Comparison of ENCODE assay signal across 16 cellular contexts in genomic region chr17:36088559-36089376, GRCh38. TPM values are rescaled to one million over a fixed set of nuclear protein-coding genes. Genes with fewer than 3 reads are reported as not detected.
A peak's percentile ranks its signal among the peaks of the same experiment; 100 is the strongest.
DNase-seq lines count a peak whose midpoint lies in the region; ATAC-seq, FAIRE-seq and TF ChIP-seq lines count a peak whose summit lies in the region.
"Had no signal": no experiment of that assay in that cellular context is flagged by ENCODE, and none has a peak within 500 bp of the region (broad histone marks: within the 10 kb centered on the region; RNA-seq: fewer than 3 reads in every experiment).

No MANE protein-coding gene starts in this region.

- H2AFZ ChIP-seq in OCI-LY3 (ENCODE audit: low read depth, low read length): no peak overlapping the region
- H2AFZ ChIP-seq in SK-N-SH (ENCODE audit: low read depth): no peak overlapping the region
- H2AFZ ChIP-seq: parathyroid adenoma had no signal

- no peak overlapping the region for H3K27ac ChIP-seq in A549
- H3K27ac ChIP-seq in CD4-positive, alpha-beta T cell (ENCODE audit: low read depth, low read length): peak overlapping the region; percentile 35
- H3K27ac ChIP-seq in OCI-LY3 (ENCODE audit: low read length): peak overlapping the region; percentile 92
- no peak overlapping the region for H3K27ac ChIP-seq in endodermal cell (ENCODE audit: low read depth, low read length)
- H3K27ac ChIP-seq in SK-N-SH (ENCODE audit: low read depth in 2 of 2, low read length in 1 of 2): no peak overlapping the region
- H3K27ac ChIP-seq: cardiac muscle cell, epithelial cell of prostate, parathyroid adenoma, testis had no signal

- FAIRE-seq in A549 (lab: Jason Lieb, UNC): no peak
- FAIRE-seq: islet of Langerhans had no signal

- no peaks in the 10 kb centered on the region for H3F3A ChIP-seq in SK-N-SH (replicated peaks; ENCODE audit: insufficient read depth)

- H3K4me3 ChIP-seq in A549 (no peak overlapping the region), OCI-LY3 (ENCODE audit: low read length) (peak overlapping the region; percentile 74), endodermal cell (ENCODE audit: low read length) (no peak overlapping the region), SK-N-SH (ENCODE audit: low read depth in 2 of 2, low read length in 1 of 2) (no peak overlapping the region)
- H3K4me3 ChIP-seq: cardiac muscle cell, mucosa of descending colon, testis had no signal

- peaks cover 3% of the 10 kb centered on the region for H3K36me3 ChIP-seq in OCI-LY3 (replicated peaks; ENCODE audit: low read depth, low read length)
- H3K36me3 ChIP-seq in endodermal cell (ENCODE audit: control insufficient read depth, insufficient read depth, low read length): no peaks in the 10 kb centered on the region
- no peaks in the 10 kb centered on the region for H3K36me3 ChIP-seq in SK-N-SH (replicated peaks in 1 of 2; ENCODE audit: control insufficient read depth in 1 of 2, insufficient read depth in 2 of 2, low read length in 1 of 2)
- H3K36me3 ChIP-seq: cardiac muscle cell had no signal

- H3K36me3 Mint-ChIP-seq in CD4-positive, alpha-beta T cell (ENCODE audit: low read depth): no peaks in the 10 kb centered on the region
- H3K36me3 Mint-ChIP-seq in endodermal cell (ENCODE audit: low read depth): no peaks in the 10 kb centered on the region
- H3K36me3 Mint-ChIP-seq: activated naive CD4-positive, alpha-beta T cell treated with anti-CD3 and anti-CD28 coated beads, Interleukin-2, amount 50 U/mL, for 72 hours had no signal

- POLR2A ChIA-PET in A549 (lab: Yijun Ruan, JAX): no interaction called here
- POLR2A ChIA-PET in CD4-positive, alpha-beta T cell (lab: Charles Lee): no interaction called here
- POLR2A ChIA-PET in SK-N-SH (lab: Yijun Ruan, JAX): no interaction called here

- TF ChIP-seq EP300 in A549 (IDR thresholded peaks at IDR 0.05) (no peak), SK-N-SH (IDR thresholded peaks at IDR 0.05; ENCODE audit: borderline replicate concordance in 1 of 2, low read depth in 1 of 2, low read length in 1 of 2) (no peak)

- no peaks in the 10 kb centered on the region for H3K9me3 Mint-ChIP-seq in CD4-positive, alpha-beta T cell
- H3K9me3 Mint-ChIP-seq in endodermal cell: no peaks in the 10 kb centered on the region
- H3K9me3 Mint-ChIP-seq: activated naive CD4-positive, alpha-beta T cell treated with anti-CD3 and anti-CD28 coated beads, Interleukin-2, amount 50 U/mL, for 72 hours had no signal

- H3K27me3 Mint-ChIP-seq in CD4-positive, alpha-beta T cell: peaks cover 28% of the 10 kb centered on the region
- peaks cover 8% of the 10 kb centered on the region for H3K27me3 Mint-ChIP-seq in endodermal cell (ENCODE audit: insufficient read depth)

- intact Hi-C loops in CD4-positive, alpha-beta T cell (cut with DNase I, micrococcal nuclease): no loop called here

- CTCF ChIA-PET in A549 (lab: Yijun Ruan, JAX): interaction anchor here (0.8 to 1.6 kb wide), 4 partner anchors 30 to 395 kb away, joined by 3 to 5 read pairs (median 3); no protein-coding TSS in a partner anchor
- CTCF ChIA-PET in CD4-positive, alpha-beta T cell (lab: Charles Lee): no interaction called here
- CTCF ChIA-PET in SK-N-SH (lab: Yijun Ruan, JAX): interaction anchor here (0.5 kb wide), 1 partner anchor 147 kb away, joined by 3 read pairs; no protein-coding TSS in a partner anchor

- TF ChIP-seq RAD21 in A549 (conservative IDR thresholded peaks at IDR 0.05 in 1 of 2, IDR thresholded peaks at IDR 0.05 in 1 of 2): no peak
- TF ChIP-seq RAD21 in SK-N-SH (IDR thresholded peaks at IDR 0.05; ENCODE audit: low read length): no peak

- H3K4me1 Mint-ChIP-seq in CD4-positive, alpha-beta T cell (ENCODE audit: low read depth): no peaks in the 10 kb centered on the region
- peaks cover 7% of the 10 kb centered on the region for H3K4me1 Mint-ChIP-seq in endodermal cell

- H3K79me2 ChIP-seq in OCI-LY3 (ENCODE audit: low read length) (no peaks in the 10 kb centered on the region), SK-N-SH (ENCODE audit: insufficient read depth) (no peaks in the 10 kb centered on the region)
- H3K79me2 ChIP-seq: parathyroid adenoma had no signal

- H3K4me1 ChIP-seq in A549 (no peaks in the 10 kb centered on the region), OCI-LY3 (ENCODE audit: low read length) (peaks cover 63% of the 10 kb centered on the region), endodermal cell (ENCODE audit: control insufficient read depth, insufficient read depth, low read length) (no peaks in the 10 kb centered on the region), SK-N-SH (ENCODE audit: control insufficient read depth in 1 of 2, insufficient read depth in 2 of 2, low read depth in 1 of 2, low read length in 1 of 2) (no peaks in the 10 kb centered on the region)
- H3K4me1 ChIP-seq: parathyroid adenoma, testis had no signal

- no peak for TF ChIP-seq CTCF in A549 (IDR thresholded peaks at IDR 0.05)
- no peak for TF ChIP-seq CTCF in CD4-positive, alpha-beta T cell (IDR thresholded peaks at IDR 0.05)
- TF ChIP-seq CTCF in OCI-LY3 (IDR thresholded peaks at IDR 0.05; ENCODE audit: low read depth, low read length): no peak
- no peak for TF ChIP-seq CTCF in endodermal cell (conservative IDR thresholded peaks at IDR 0.05)
- TF ChIP-seq CTCF in SK-N-SH (IDR thresholded peaks at IDR 0.05): no peak

- H3K9me3 ChIP-seq in A549 (no peaks in the 10 kb centered on the region), OCI-LY3 (ENCODE audit: insufficient read depth, low read length) (no peaks in the 10 kb centered on the region), endodermal cell (ENCODE audit: control insufficient read depth, low read length) (no peaks in the 10 kb centered on the region), SK-N-SH (no peaks in the 10 kb centered on the region)
- H3K9me3 ChIP-seq in CD4-positive, alpha-beta T cell (ENCODE audit: control insufficient read depth, low read length): no peaks in the 10 kb centered on the region
- H3K9me3 ChIP-seq: mucosa of descending colon, testis had no signal

- H3K9ac ChIP-seq in OCI-LY3 (ENCODE audit: low read length) (peak overlapping the region; percentile 81), endodermal cell (ENCODE audit: extremely low read depth, low read length, poor library complexity, severe bottlenecking) (no peak overlapping the region), SK-N-SH (no peak overlapping the region)
- H3K9ac ChIP-seq: parathyroid adenoma had no signal

- H3K9me2 ChIP-seq in SK-N-SH: no peaks in the 10 kb centered on the region

- H3K27ac Mint-ChIP-seq in CD4-positive, alpha-beta T cell: no peak overlapping the region
- H3K27ac Mint-ChIP-seq in endodermal cell: no peak overlapping the region

- TF ChIP-seq POLR2A in A549 (IDR thresholded peaks at IDR 0.05; ENCODE audit: low read length): no peak

- 49% methylated on average over 19 of the region's 19 CpGs for WGBS in A549 (ENCODE audit: missing lambda C conversion rate)
- 86 to 89% methylated on average over 5 to 19 of the region's 19 CpGs for WGBS in endodermal cell (ENCODE audit: insufficient coverage in 1 of 2, insufficient read length in 1 of 2), 2 experiments
- 15% methylated on average over 15 of the region's 19 CpGs for WGBS in SK-N-SH (ENCODE audit: low lambda C conversion rate)

- peak; percentile 16 to 38; a peak in 2 of 6 replicates for ATAC-seq in A549
- ATAC-seq in CD4-positive, alpha-beta T cell (ENCODE audit: poor library complexity): no peak
- ATAC-seq: activated naive CD4-positive, alpha-beta T cell treated with anti-CD3 and anti-CD28 coated beads, Interleukin-2, amount 50 U/mL, for 72 hours had no signal

- no peaks in the 10 kb centered on the region for H4K20me1 ChIP-seq in OCI-LY3 (ENCODE audit: insufficient read depth, low read length)
- no peaks in the 10 kb centered on the region for H4K20me1 ChIP-seq in SK-N-SH (ENCODE audit: insufficient read depth)

- DNase-seq in A549 (ENCODE audit: low read depth in 1 of 2, low spot score in 1 of 2) (no peak), endodermal cell (peak; percentile 74), epidermal melanocyte (ENCODE audit: insufficient read length, low spot score) (no peak), NCI-H748 (lab: John Stamatoyannopoulos, UW; ENCODE audit: unreplicated experiment) (no peak), KG1 (lab: John Stamatoyannopoulos, UW) (no peak), SK-N-SH (no peak)
- DNase-seq in CD4-positive, alpha-beta T cell: no peak
- DNase-seq: mucosa of descending colon, testis had no signal

- no peak overlapping the region for H3K4me3 Mint-ChIP-seq in CD4-positive, alpha-beta T cell
- no peak overlapping the region for H3K4me3 Mint-ChIP-seq in endodermal cell

- no peak overlapping the region for H3K4me2 ChIP-seq in A549
- H3K4me2 ChIP-seq in OCI-LY3 (ENCODE audit: low read length): peak overlapping the region; percentile 94
- no peak overlapping the region for H3K4me2 ChIP-seq in SK-N-SH

- peaks cover 17% of the 10 kb centered on the region for H3K27me3 ChIP-seq in CD4-positive, alpha-beta T cell (ENCODE audit: control insufficient read depth, insufficient read depth, low read length)
- H3K27me3 ChIP-seq in OCI-LY3 (ENCODE audit: low read depth, low read length): 0 out of 2 replicates have a peak, but pooled peaks cover 10% of the 10 kb centered on the region
- H3K27me3 ChIP-seq in endodermal cell (ENCODE audit: control insufficient read depth, insufficient read depth, low read length, poor library complexity, severe bottlenecking): no peaks in the 10 kb centered on the region
- H3K27me3 ChIP-seq in SK-N-SH (ENCODE audit: insufficient read depth): peaks cover 34% of the 10 kb centered on the region
- H3K27me3 ChIP-seq: testis had no signal

RNA-seq across cellular contexts. Expression of gene CCL3, which starts 1.2 kb away (rescaled TPM):
- polyA plus RNA-seq in A549 (2011; rRNA removed) (not detected in 2 replicates), A549 (2017; fragmentation: RNase III; extraction: RNeasy Plus Mini Kit Qiagen cat#74134 plus additional on column Dnase treatment) (not detected in 3 replicates), SK-N-SH (2012; rRNA removed) (not detected in 2 replicates)
- not detected in 2 replicates for polyA plus RNA-seq in A549 (2012; cell fraction: cytosol; rRNA removed)
- polyA plus RNA-seq in A549 (2012; cell fraction: nucleus; rRNA removed): not detected in 2 replicates
- not detected in 2 replicates for polyA minus RNA-seq in A549 (2011; rRNA and poly(A)+ RNA removed)
- 1 to 10 TPM in 1 of 2 experiments, under 1 TPM in 1; 0.78 to 1.0 TPM for total RNA-seq in CD4-positive, alpha-beta T cell
- not detected for total RNA-seq in endodermal cell
- polyA plus RNA-seq in endodermal cell (2013, experiment 1 of 2): not detected
- polyA plus RNA-seq in endodermal cell (2013, experiment 2 of 2): not detected
- polyA plus RNA-seq in SK-N-SH (2012; cell fraction: cytosol; rRNA removed): not detected in 2 replicates
- not detected in 2 replicates for polyA plus RNA-seq in SK-N-SH (2012; cell fraction: nucleus; rRNA removed)
- total RNA-seq: cardiac muscle cell, glomerular endothelial cell had no signal
- polyA plus RNA-seq: cardiac muscle cell had no signal

RNA-seq across cellular contexts. Expression of gene CCL4, which starts 14.9 kb away (rescaled TPM):
- polyA plus RNA-seq in A549 (2011; rRNA removed): not detected in 2 replicates
- not detected in 2 replicates for polyA plus RNA-seq in A549 (2012; cell fraction: cytosol; rRNA removed)
- not detected in 2 replicates for polyA plus RNA-seq in A549 (2012; cell fraction: nucleus; rRNA removed)
- not detected in 3 replicates for polyA plus RNA-seq in A549 (2017; fragmentation: RNase III; extraction: RNeasy Plus Mini Kit Qiagen cat#74134 plus additional on column Dnase treatment)
- not detected in 2 replicates for polyA minus RNA-seq in A549 (2011; rRNA and poly(A)+ RNA removed)
- total RNA-seq in CD4-positive, alpha-beta T cell: 1 to 10 TPM; 1.5 to 2.1 TPM
- not detected for total RNA-seq in endodermal cell
- not detected for polyA plus RNA-seq in endodermal cell (2013, experiment 1 of 2)
- polyA plus RNA-seq in endodermal cell (2013, experiment 2 of 2): not detected
- polyA plus RNA-seq in SK-N-SH (2012; rRNA removed): not detected in 2 replicates
- polyA plus RNA-seq in SK-N-SH (2012; cell fraction: cytosol; rRNA removed): not detected in 2 replicates
- not detected in 2 replicates for polyA plus RNA-seq in SK-N-SH (2012; cell fraction: nucleus; rRNA removed)
- total RNA-seq: cardiac muscle cell, glomerular endothelial cell had no signal
- polyA plus RNA-seq: cardiac muscle cell had no signal

RNA-seq across cellular contexts. Expression of gene CCL18, which starts 24.7 kb away (rescaled TPM):
- not detected in 2 replicates for polyA plus RNA-seq in A549 (2011; rRNA removed)
- polyA plus RNA-seq in A549 (2012; cell fraction: cytosol; rRNA removed): not detected in 2 replicates
- polyA plus RNA-seq in A549 (2012; cell fraction: nucleus; rRNA removed): not detected in 2 replicates
- not detected in 3 replicates for polyA plus RNA-seq in A549 (2017; fragmentation: RNase III; extraction: RNeasy Plus Mini Kit Qiagen cat#74134 plus additional on column Dnase treatment)
- polyA minus RNA-seq in A549 (2011; rRNA and poly(A)+ RNA removed): not detected in 2 replicates
- not detected for total RNA-seq in CD4-positive, alpha-beta T cell
- not detected for total RNA-seq in endodermal cell
- not detected for polyA plus RNA-seq in endodermal cell (2013, experiment 1 of 2)
- polyA plus RNA-seq in endodermal cell (2013, experiment 2 of 2): not detected
- not detected in 2 replicates for polyA plus RNA-seq in SK-N-SH (2012; rRNA removed)
- not detected in 2 replicates for polyA plus RNA-seq in SK-N-SH (2012; cell fraction: cytosol; rRNA removed)
- not detected in 2 replicates for polyA plus RNA-seq in SK-N-SH (2012; cell fraction: nucleus; rRNA removed)
- total RNA-seq: cardiac muscle cell, glomerular endothelial cell had no signal
- polyA plus RNA-seq: cardiac muscle cell had no signal

Comparison
In these comparisons a context has a peak if more than half of its experiments do, and no peak if none do; other contexts are left out.
1. H3K27ac ChIP-seq: peak in CD4-positive, alpha-beta T cell (single experiment) and OCI-LY3 (single experiment); none in A549 (0 of 2), endodermal cell (single experiment) and SK-N-SH (0 of 2).